ENCODE assay signal across 18 cellular contexts in genomic region chr2:233328922-233329321, GRCh38. TPM values are rescaled to one million over a fixed set of nuclear protein-coding genes. Genes with fewer than 3 reads are reported as not detected.
"Had no signal": no experiment of that assay in that cellular context is flagged by ENCODE, and none has a peak within 500 bp of the region (broad histone marks: within the 10 kb centered on the region; RNA-seq: fewer than 3 reads in every experiment).

No MANE protein-coding gene starts in this region.

- H3K4me3 ChIP-seq: lung, sigmoid colon, spleen, upper lobe of right lung had no signal

- H3K27me3 Mint-ChIP-seq: activated naive CD8-positive, alpha-beta T cell treated with anti-CD3 and anti-CD28 coated beads for 36 hours had no signal

- H3K9ac ChIP-seq: parathyroid adenoma had no signal

- H2AFZ ChIP-seq: parathyroid adenoma had no signal

- H3K36me3 ChIP-seq: sigmoid colon, spleen, upper lobe of right lung had no signal

- H3K4me1 ChIP-seq: sigmoid colon, upper lobe of right lung had no signal

- H3K27ac ChIP-seq: parathyroid adenoma, sigmoid colon, upper lobe of right lung had no signal

- H3K79me2 ChIP-seq: parathyroid adenoma had no signal

- H3K27ac Mint-ChIP-seq: activated naive CD8-positive, alpha-beta T cell treated with anti-CD3 and anti-CD28 coated beads for 36 hours; activated T-helper 1 cell treated with anti-CD3 and anti-CD28 coated beads, Interleukin-12 subunit alpha, Interleukin-12 subunit beta, Interleukin-2, Interleukin-4 antibody, amounts not matched to agents 30 ng/mL and 10 ng/mL and 1 ng/mL, durations not matched to agents 14 hours and 24 hours and 36 hours had no signal

- ATAC-seq: upper lobe of right lung had no signal

- DNase-seq: activated CD4-positive, CD25-positive, alpha-beta regulatory T cell treated with anti-CD3 and anti-CD28 coated beads, Interleukin-2, amount 50 U/mL, for 72 hours; activated naive CD8-positive, alpha-beta T cell treated with anti-CD3 and anti-CD28 coated beads for 36 hours; activated T-cell treated with anti-CD3 and anti-CD28 coated beads for 4 hours; amniotic stem cell; foreskin melanocyte; glutamatergic neuron; hippocampal formation; midbrain; sigmoid colon; spleen; stimulated activated CD4-positive, alpha-beta T cell treated with anti-CD3 and anti-CD28 coated beads, Interleukin-4, amount 100 ng/mL, for 4 hours; stimulated activated naive CD4-positive, alpha-beta T cell; upper lobe of right lung had no signal

- H3K27me3 ChIP-seq: sigmoid colon, upper lobe of right lung had no signal

- H3K4me3 Mint-ChIP-seq: activated naive CD8-positive, alpha-beta T cell treated with anti-CD3 and anti-CD28 coated beads for 36 hours; activated T-helper 1 cell treated with anti-CD3 and anti-CD28 coated beads, Interleukin-12 subunit alpha, Interleukin-12 subunit beta, Interleukin-2, Interleukin-4 antibody, amounts not matched to agents 30 ng/mL and 10 ng/mL and 1 ng/mL, durations not matched to agents 14 hours and 24 hours and 36 hours had no signal

- H3K9me3 ChIP-seq: sigmoid colon, spleen, upper lobe of right lung had no signal

RNA-seq across cellular contexts. Expression of gene SAG, which starts 21.3 kb away (rescaled TPM):
- total RNA-seq: epithelial cell of proximal tubule; sigmoid colon; T-helper 1 cell treated with Interleukin-12 subunit alpha and Interleukin-12 subunit beta and Interleukin-4 antibody, amounts not matched to agents 30 ng/mL and 1 ng/mL, for 36 hours; upper lobe of right lung had no signal
- polyA plus RNA-seq: sigmoid colon, spleen had no signal
